27 cellular contexts compared by ENCODE assay signal in the genomic region with DNA sequence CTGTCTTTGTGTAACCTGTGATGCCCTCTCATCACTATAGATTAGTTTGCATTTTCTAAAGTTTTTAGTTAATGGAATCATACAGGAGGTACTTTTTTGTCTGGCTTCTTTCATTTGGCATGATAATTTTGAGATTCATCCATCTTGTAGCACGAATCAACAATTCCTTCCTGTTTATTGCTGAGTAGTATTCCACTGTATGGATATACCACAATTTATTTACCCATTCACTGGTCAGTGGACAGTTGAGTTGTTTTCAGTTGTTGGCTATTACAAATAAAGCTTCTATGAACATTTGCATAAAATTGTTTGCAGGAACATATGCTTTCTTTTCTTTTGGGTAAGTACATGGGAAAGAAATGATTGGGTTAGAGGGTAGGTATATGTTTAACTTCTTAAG.
"Had no signal": no experiment of that assay in that cellular context is flagged by ENCODE, and none has a peak within 500 bp of the region (broad histone marks: within the 10 kb centered on the region; RNA-seq: fewer than 3 reads in every experiment).

No MANE protein-coding gene starts in this region.

- H3K27ac ChIP-seq: adrenal gland, body of pancreas, foreskin keratinocyte, gastrocnemius medialis, heart left ventricle had no signal

- ATAC-seq: activated CD4-positive, CD25-positive, alpha-beta regulatory T cell treated with anti-CD3 and anti-CD28 coated beads, Interleukin-2, amount 50 U/mL, for 24 hours; activated CD8-positive, alpha-beta T cell treated with anti-CD3 and anti-CD28 coated beads for 36 hours; activated naive CD8-positive, alpha-beta T cell treated with anti-CD3 and anti-CD28 coated beads, Interleukin-2, amount 50 U/mL, for 24 hours; activated T-cell treated with anti-CD3 and anti-CD28 coated beads, Interleukin-2, amount 50 U/mL, for 4 hours; activated T-helper 17 cell treated with anti-CD3 and anti-CD28 coated beads, Interleukin-2, amount 50 U/mL, for 72 hours; body of pancreas; esophagus mucosa; foreskin keratinocyte; gastrocnemius medialis; heart left ventricle had no signal

- H3K36me3 ChIP-seq: adrenal gland, gastrocnemius medialis, heart left ventricle had no signal

- DNase-seq: activated B cell treated with CpG ODN at 0.5 μM for 24 hours; activated CD4-positive, alpha-beta T cell treated with anti-CD3 and anti-CD28 coated beads for 48 hours; activated CD4-positive, alpha-beta T cell treated with anti-CD3 and anti-CD28 coated beads, Interleukin-2, amount 50 U/mL, for 1 hour; activated CD4-positive, alpha-beta T cell treated with anti-CD3 and anti-CD28 coated beads, Interleukin-2, amount 50 U/mL, for 48 hours; activated CD8-positive, alpha-beta memory T cell treated with anti-CD3 and anti-CD28 coated beads for 24 hours; activated CD8-positive, alpha-beta T cell treated with anti-CD3 and anti-CD28 coated beads for 36 hours; activated effector memory CD4-positive, alpha-beta T cell treated with Interleukin-2 at 50 U/mL for 16 hours; activated naive CD4-positive, alpha-beta T cell treated with anti-CD3 and anti-CD28 coated beads for 36 hours; activated naive CD8-positive, alpha-beta T cell treated with anti-CD3 and anti-CD28 coated beads for 36 hours; activated naive CD8-positive, alpha-beta T cell treated with anti-CD3 and anti-CD28 coated beads, Interleukin-2, amount 50 U/mL, for 24 hours; activated T-cell treated with anti-CD3 and anti-CD28 coated beads, Interleukin-2, amount 50 U/mL, for 4 hours; adrenal gland; amygdala; aorta; body of pancreas; caudate nucleus; cortex of kidney; dermis blood vessel endothelial cell; effector CD4-positive, alpha-beta T cell; foreskin keratinocyte; gastrocnemius medialis; glutamatergic neuron; heart left ventricle; T-helper 2 cell had no signal

- H3K27me3 ChIP-seq: adrenal gland, body of pancreas, foreskin keratinocyte, gastrocnemius medialis, heart left ventricle had no signal

- H3K9me3 ChIP-seq: adrenal gland, gastrocnemius medialis had no signal

- H3K4me1 ChIP-seq: body of pancreas, gastrocnemius medialis had no signal

- H3K4me3 ChIP-seq: adrenal gland, body of pancreas, gastrocnemius medialis, heart left ventricle had no signal
